Comparison of ENCODE assay signal across 8 cellular contexts in the genomic region with DNA sequence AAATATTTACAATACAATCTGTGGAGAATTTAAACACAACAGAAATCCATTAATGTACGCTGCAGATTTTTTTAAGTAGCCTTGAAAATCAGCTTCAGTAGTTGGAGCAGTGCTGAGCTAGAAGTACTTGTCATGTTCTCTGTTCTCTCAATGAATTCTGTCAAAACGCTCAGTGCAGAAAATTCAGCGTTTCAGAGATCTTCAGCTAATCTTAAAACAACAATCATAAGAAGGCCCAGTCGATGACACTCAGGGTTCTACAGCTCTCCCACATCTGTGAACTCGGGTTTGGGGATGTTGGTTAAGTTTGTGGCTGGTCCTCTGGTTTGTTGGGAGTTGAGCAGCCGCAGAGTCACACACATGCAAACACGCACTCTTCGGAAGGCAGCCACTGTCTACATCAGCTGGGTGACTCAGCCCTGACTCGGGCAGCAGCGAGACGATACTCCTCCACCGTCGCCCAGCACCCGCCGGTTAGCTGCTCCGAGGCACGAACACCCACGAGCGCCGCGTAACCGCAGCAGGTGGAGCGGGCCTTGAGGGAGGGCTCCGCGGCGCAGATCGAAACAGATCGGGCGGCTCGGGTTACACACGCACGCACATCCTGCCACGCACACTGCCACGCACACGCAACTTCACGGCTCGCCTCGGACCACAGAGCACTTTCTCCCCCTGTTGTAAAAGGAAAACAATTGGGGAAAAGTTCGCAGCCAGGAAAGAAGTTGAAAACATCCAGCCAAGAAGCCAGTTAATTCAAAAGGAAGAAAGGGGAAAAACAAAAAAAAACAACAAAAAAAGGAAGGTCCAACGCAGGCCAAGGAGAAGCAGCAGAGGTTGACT.
DNase-seq lines count a peak whose midpoint lies in the region; ATAC-seq and TF ChIP-seq lines count a peak whose summit lies in the region.

No MANE protein-coding gene starts in this region.

- no peaks in the 10 kb centered on the region for H3K9me3 Mint-ChIP-seq in endothelial cell (ENCODE audit: unreplicated experiment)

- no peaks in the 10 kb centered on the region for H3K36me3 ChIP-seq in mucosa of descending colon (ENCODE audit: low read depth)

- TF ChIP-seq CTCF in endothelial cell (IDR thresholded peaks at IDR 0.05; ENCODE audit: unreplicated experiment) (no peak), mucosa of descending colon (IDR thresholded peaks at IDR 0.05) (no peak)

- H3K27ac Mint-ChIP-seq in endothelial cell (ENCODE audit: unreplicated experiment), result peak overlapping the region; percentile 90

- DNase-seq in NCI-H748 treated with DMSO at 0.1 percent for 48 hours (lab: John Stamatoyannopoulos, UW), result peak; percentile 38
- DNase-seq in activated CD8-positive, alpha-beta memory T cell treated with anti-CD3 and anti-CD28 coated beads for 48 hours (ENCODE audit: low read depth in 2 of 3, low spot score in 2 of 3), result peak; percentile 63 to 72 (median 72)
- peak; percentile 41 for DNase-seq in endothelial cell (ENCODE audit: low spot score)
- DNase-seq in mucosa of descending colon, result peak; percentile 74 to 90 (median 82)
- DNase-seq in stimulated activated CD8-positive, alpha-beta memory T cell treated with anti-CD3 and anti-CD28 coated beads, Interleukin-2, amount 100 ng/mL, for 1 hour (ENCODE audit: low read depth in 2 of 2), result peak; percentile 73 to 74

- peak overlapping the region; percentile 97 for H3K4me3 Mint-ChIP-seq in endothelial cell (ENCODE audit: unreplicated experiment)

- H3K4me1 Mint-ChIP-seq in endothelial cell (ENCODE audit: unreplicated experiment), result peaks cover 31% of the 10 kb centered on the region

- H3K4me1 ChIP-seq in mucosa of descending colon (ENCODE audit: low read depth), result peaks cover 7% of the 10 kb centered on the region

- no peaks in the 10 kb centered on the region for H3K9me3 ChIP-seq in mucosa of descending colon

- H3K4me3 ChIP-seq in GM08714 (ENCODE audit: low read length) (peak overlapping the region; percentile 77), mucosa of descending colon (peak overlapping the region; percentile 38)

- peak; percentile 29 for ATAC-seq in HG02981 (IDR thresholded peaks at IDR 0.05; ENCODE audit: unreplicated experiment)
- ATAC-seq in mucosa of descending colon, result peak; percentile 47
- ATAC-seq in HG03342 (IDR thresholded peaks at IDR 0.05; ENCODE audit: unreplicated experiment), result no peak

- peaks cover 7% of the 10 kb centered on the region for H3K27me3 Mint-ChIP-seq in endothelial cell (ENCODE audit: unreplicated experiment)

- no peaks in the 10 kb centered on the region for H3K36me3 Mint-ChIP-seq in endothelial cell (ENCODE audit: low read depth, unreplicated experiment)

- intact Hi-C loops in mucosa of descending colon (cut with DNase I, micrococcal nuclease), result loop anchor here (5.0 to 10.0 kb wide), 2 partner anchors 93 to 514 kb away; no protein-coding TSS in a partner anchor
